In genomic region chr13:51803018-51803417, GRCh38 we compare ENCODE assay signal across 8 cellular contexts. TPM values are rescaled to one million over a fixed set of nuclear protein-coding genes. Genes with fewer than 3 reads are reported as not detected.
DNase-seq lines count a peak whose midpoint lies in the region; ATAC-seq and TF ChIP-seq lines count a peak whose summit lies in the region.

No MANE protein-coding gene starts in this region.

- H3K36me3 ChIP-seq in A673 (ENCODE audit: insufficient read depth, low read length, poor library complexity, severe bottlenecking) (no peaks in the 10 kb centered on the region), HEK293 (ENCODE audit: control insufficient read depth in 2 of 2, insufficient read depth in 1 of 2, low read length in 2 of 2) (no peaks in the 10 kb centered on the region), body of pancreas (replicated peaks in 1 of 2; ENCODE audit: insufficient read depth in 1 of 2, low read depth in 2 of 2) (peaks cover 0 to 2% of the 10 kb centered on the region in 2 donors), upper lobe of right lung (no peaks in the 10 kb centered on the region)

- DNase-seq in A673 (ENCODE audit: low spot score) (no peak), body of pancreas (peak in 1 of 4 donors; percentile 38), medulla oblongata (ENCODE audit: extremely low spot score) (peak; percentile 50), upper lobe of right lung (no peak), DMS153 treated with DMSO at 0.1 percent for 48 hours (lab: John Stamatoyannopoulos, UW; ENCODE audit: unreplicated experiment) (no peak), NCI-H524 treated with DMSO at 0.1 percent for 48 hours (lab: John Stamatoyannopoulos, UW) (no peak)

- POLR2A ChIA-PET in A673 (lab: Charles Lee; ENCODE audit: low non-redundant PET) (no interaction called here), HEK293 (lab: Yijun Ruan, JAX) (interaction anchor here (1.0 kb wide), 1 partner anchor 350 kb away, joined by 4 read pairs; the partner anchor contains the start of gene INTS6)

- H3K4me3 ChIP-seq in A673 (ENCODE audit: low read depth, low read length, poor library complexity, severe bottlenecking) (peak overlapping the region; percentile 69), HEK293 (ENCODE audit: low read depth, low read length) (no peak overlapping the region), body of pancreas (no peak overlapping the region), upper lobe of right lung (peak overlapping the region; percentile 57)

- H3K27ac ChIP-seq in A673 (ENCODE audit: low read depth, low read length, poor library complexity, severe bottlenecking) (peak overlapping the region; percentile 96), HEK293 (ENCODE audit: extremely low read depth, low read depth, low read length) (peak overlapping the region; percentile 88; the same call in 1 of the 2 replicates), body of pancreas (peak overlapping the region; percentile 98 to 100 (median 99)), upper lobe of right lung (peak overlapping the region; percentile 99)

- ATAC-seq in body of pancreas (no peak), upper lobe of right lung (no peak), HG03025 (IDR thresholded peaks at IDR 0.05; ENCODE audit: low FRiP score, unreplicated experiment) (no peak)

- TSS peak; percentile 81 for BruUV-seq in A673 (replicated peaks; lab: Mats Ljungman, UMichigan)

- no peaks in the 10 kb centered on the region for H3K9me3 ChIP-seq in A673 (ENCODE audit: low read depth, low read length, poor library complexity, severe bottlenecking)
- no peaks in the 10 kb centered on the region for H3K9me3 ChIP-seq in HEK293 (ENCODE audit: control insufficient read depth, insufficient read depth, low read depth, low read length)
- no peaks in the 10 kb centered on the region for H3K9me3 ChIP-seq in body of pancreas
- no peaks in the 10 kb centered on the region for H3K9me3 ChIP-seq in upper lobe of right lung

- peaks cover 25% of the 10 kb centered on the region for H3K4me1 ChIP-seq in A673 (ENCODE audit: insufficient read depth, low read length, poor library complexity, severe bottlenecking)
- H3K4me1 ChIP-seq in HEK293 (ENCODE audit: control insufficient read depth, insufficient read depth, low read length), result peaks cover 12% of the 10 kb centered on the region
- H3K4me1 ChIP-seq in body of pancreas, result peaks cover 62% of the 10 kb centered on the region
- peaks cover 35% of the 10 kb centered on the region for H3K4me1 ChIP-seq in upper lobe of right lung

- CTCF ChIA-PET in A673 (lab: Charles Lee) (no interaction called here), HEK293 (lab: Yijun Ruan, JAX) (interaction anchor here (0.6 to 0.9 kb wide), 2 partner anchors 41 to 164 kb away, joined by 3 to 6 read pairs; no protein-coding TSS in a partner anchor)

- intact Hi-C loops in A673 (cut with micrococcal nuclease; ENCODE audit: unreplicated experiment) (loop anchor here (1.0 to 10.0 kb wide), 2 partner anchors 16 to 658 kb away; no protein-coding TSS in a partner anchor), body of pancreas (cut with DNase I) (loop anchor here (5.0 kb wide), 1 partner anchor 221 kb away; the partner anchor contains the start of gene WDFY2), upper lobe of right lung (cut with DNase I) (no loop called here)

- no peak for TF ChIP-seq POLR2A in body of pancreas (IDR thresholded peaks at IDR 0.05)

- TF ChIP-seq CTCF in A673 (conservative IDR thresholded peaks at IDR 0.05; ENCODE audit: low read depth, low read length) (no peak), HEK293 (tag by site-specific recombination; IDR thresholded peaks at IDR 0.05) (no peak), body of pancreas (IDR thresholded peaks at IDR 0.05) (no peak), upper lobe of right lung (IDR thresholded peaks at IDR 0.05) (no peak)

- no peaks in the 10 kb centered on the region for H3K27me3 ChIP-seq in A673 (replicated peaks; ENCODE audit: insufficient read depth, low read depth, low read length, poor library complexity)
- no peaks in the 10 kb centered on the region for H3K27me3 ChIP-seq in body of pancreas
- no peaks in the 10 kb centered on the region for H3K27me3 ChIP-seq in upper lobe of right lung

- WGBS in body of pancreas, 2 donors, result 15 to 18% methylated on average over 3 to 5 of the region's 5 CpGs

TF ChIP-seq in HEK293, 187 proteins besides CTCF, POLR2A, EP300 and RAD21:
- TF ChIP-seq ZNF18 (tag by site-specific recombination; IDR thresholded peaks at IDR 0.05), result no peak
- TF ChIP-seq HOXC10 (CRISPR knock-in tag; IDR thresholded peaks at IDR 0.05), result no peak
- TF ChIP-seq ZNF48 (tag by site-specific recombination; IDR thresholded peaks at IDR 0.05), result no peak
- TF ChIP-seq SP7 (tag by site-specific recombination; IDR thresholded peaks at IDR 0.05), result no peak
- no peak for TF ChIP-seq GLI4 (tag by site-specific recombination; IDR thresholded peaks at IDR 0.05)
- no peak for TF ChIP-seq ZNF202 (tag by site-specific recombination; IDR thresholded peaks at IDR 0.05; ENCODE audit: borderline replicate concordance)
- TF ChIP-seq ZNF777 (tag by site-specific recombination; IDR thresholded peaks at IDR 0.05; ENCODE audit: borderline replicate concordance), result no peak
- TF ChIP-seq ZNF843 (tag by site-specific recombination; IDR thresholded peaks at IDR 0.05), result no peak
- TF ChIP-seq ELK4 (IDR thresholded peaks at IDR 0.05; ENCODE audit: borderline replicate concordance, low read depth, low read length), result no peak
- TF ChIP-seq ZSCAN23 (tag by site-specific recombination; IDR thresholded peaks at IDR 0.05), result no peak
- no peak for TF ChIP-seq KLF8 (tag by site-specific recombination; IDR thresholded peaks at IDR 0.05)

RNA-seq across cellular contexts. Expression of gene DHRS12, which starts 0.9 kb away (rescaled TPM):
- total RNA-seq in A673 (2021), result 2.8 and 3.1 TPM in 2 replicates
- total RNA-seq in body of pancreas, result 10 to 100 TPM in 1 of 2 donors, 1 to 10 TPM in 1; 4.0 to 38.7 TPM
- 14.9 TPM for total RNA-seq in upper lobe of right lung

RNA-seq across cellular contexts. Expression of gene TMEM272, which starts 42.0 kb away (rescaled TPM):
- total RNA-seq in A673 (2021) (0.22 TPM in 1 of 2 replicates, not detected in the other), body of pancreas (not detected), upper lobe of right lung (not detected)

RNA-seq across cellular contexts. Expression of gene CCDC70, which starts 58.8 kb away (rescaled TPM):
- total RNA-seq in A673 (2021), result not detected in 2 replicates
- not detected for total RNA-seq in body of pancreas
- total RNA-seq in upper lobe of right lung, result not detected

Comparison
In these comparisons a context has a peak if more than half of its experiments do, and no peak if none do; other contexts are left out.
1. H3K4me3 ChIP-seq: peak in A673 (single experiment) and upper lobe of right lung (single experiment); none in HEK293 (single experiment) and body of pancreas (0 of 2).
2. Peak in every context shown above with its lines, with median percentiles within 50 percentile points of each other: H3K27ac ChIP-seq.